In genomic region chr10:119669331-119669730, GRCh38 we compare ENCODE assay signal across 1 cellular context.
TF ChIP-seq lines count a peak whose summit lies in the region.

No MANE protein-coding gene starts in this region.

TF ChIP-seq in IMR-90, 13 proteins besides CTCF, POLR2A, EP300 and RAD21:
- TF ChIP-seq MAZ (IDR thresholded peaks at IDR 0.05; ENCODE audit: borderline replicate concordance, low read depth, low read length) (no peak), MAFK (IDR thresholded peaks at IDR 0.05; ENCODE audit: low read depth, low read length) (no peak), FOS (IDR thresholded peaks at IDR 0.05; ENCODE audit: low read depth, low read length) (no peak), RCOR1 (IDR thresholded peaks at IDR 0.05; ENCODE audit: insufficient replicate concordance, low read length) (no peak), NFE2L2 (IDR thresholded peaks at IDR 0.05; ENCODE audit: low read depth, low read length) (no peak)
